Comparison of ENCODE assay signal across 1 cellular context in the genomic region with DNA sequence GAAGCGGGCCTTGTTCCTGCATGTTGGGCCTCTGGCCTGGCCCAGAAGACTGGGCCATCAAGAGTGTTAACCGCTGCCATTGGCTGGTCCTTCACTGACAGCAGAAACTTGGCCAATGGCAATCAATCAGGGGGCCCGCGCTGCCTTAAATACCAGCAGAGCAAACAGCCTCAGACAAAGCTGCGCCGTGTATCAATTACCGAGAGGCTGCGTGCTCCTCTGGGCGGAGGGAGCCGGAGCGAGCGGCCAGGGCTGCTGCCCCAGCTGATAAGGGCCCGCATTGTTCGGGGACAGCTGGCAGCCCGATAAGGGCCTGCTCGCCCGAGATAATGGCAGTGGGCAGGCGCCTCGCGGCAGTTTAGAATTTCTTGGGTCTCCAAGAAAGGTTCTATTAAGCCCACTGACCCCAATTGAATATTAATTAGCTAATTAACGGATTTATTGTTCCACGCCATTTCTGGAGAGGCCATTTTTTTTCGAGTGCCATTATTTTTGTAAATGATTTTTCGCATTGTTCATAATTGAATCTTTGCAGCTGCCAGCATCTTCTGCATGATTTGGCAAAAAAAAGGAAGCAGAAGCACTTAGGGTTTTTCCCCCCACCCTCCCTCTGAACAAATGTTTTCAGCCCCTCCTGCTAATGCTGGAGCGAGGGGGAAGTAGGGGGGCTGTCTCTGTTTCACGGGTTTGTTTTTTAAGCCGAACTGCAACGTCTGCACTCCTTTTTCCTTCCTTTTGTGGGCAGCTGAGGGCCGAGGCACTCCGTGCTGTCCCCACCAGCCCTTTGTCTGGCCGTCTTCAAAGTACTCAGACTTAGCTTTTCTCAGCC.
TF ChIP-seq lines count a peak whose summit lies in the region.

No MANE protein-coding gene starts in this region.

TF ChIP-seq in K562, 482 proteins besides CTCF, POLR2A, EP300 and RAD21 (continued from another document and continues in another):
- TF ChIP-seq, protein P1, sequence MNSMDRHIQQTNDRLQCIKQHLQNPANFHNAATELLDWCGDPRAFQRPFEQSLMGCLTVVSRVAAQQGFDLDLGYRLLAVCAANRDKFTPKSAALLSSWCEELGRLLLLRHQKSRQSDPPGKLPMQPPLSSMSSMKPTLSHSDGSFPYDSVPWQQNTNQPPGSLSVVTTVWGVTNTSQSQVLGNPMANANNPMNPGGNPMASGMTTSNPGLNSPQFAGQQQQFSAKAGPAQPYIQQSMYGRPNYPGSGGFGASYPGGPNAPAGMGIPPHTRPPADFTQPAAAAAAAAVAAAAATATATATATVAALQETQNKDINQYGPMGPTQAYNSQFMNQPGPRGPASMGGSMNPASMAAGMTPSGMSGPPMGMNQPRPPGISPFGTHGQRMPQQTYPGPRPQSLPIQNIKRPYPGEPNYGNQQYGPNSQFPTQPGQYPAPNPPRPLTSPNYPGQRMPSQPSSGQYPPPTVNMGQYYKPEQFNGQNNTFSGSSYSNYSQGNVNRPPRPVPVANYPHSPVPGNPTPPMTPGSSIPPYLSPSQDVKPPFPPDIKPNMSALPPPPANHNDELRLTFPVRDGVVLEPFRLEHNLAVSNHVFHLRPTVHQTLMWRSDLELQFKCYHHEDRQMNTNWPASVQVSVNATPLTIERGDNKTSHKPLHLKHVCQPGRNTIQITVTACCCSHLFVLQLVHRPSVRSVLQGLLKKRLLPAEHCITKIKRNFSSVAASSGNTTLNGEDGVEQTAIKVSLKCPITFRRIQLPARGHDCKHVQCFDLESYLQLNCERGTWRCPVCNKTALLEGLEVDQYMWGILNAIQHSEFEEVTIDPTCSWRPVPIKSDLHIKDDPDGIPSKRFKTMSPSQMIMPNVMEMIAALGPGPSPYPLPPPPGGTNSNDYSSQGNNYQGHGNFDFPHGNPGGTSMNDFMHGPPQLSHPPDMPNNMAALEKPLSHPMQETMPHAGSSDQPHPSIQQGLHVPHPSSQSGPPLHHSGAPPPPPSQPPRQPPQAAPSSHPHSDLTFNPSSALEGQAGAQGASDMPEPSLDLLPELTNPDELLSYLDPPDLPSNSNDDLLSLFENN (IDR thresholded peaks at IDR 0.05; ENCODE audit: low read depth in 2 of 2, low read length in 2 of 2) = peak in 1 of 2 experiments; percentile 97; a peak in 2 of 4 replicates
- TF ChIP-seq STAT5B (CRISPR knock-in tag; IDR thresholded peaks at IDR 0.05) (no peak), SMARCA5 (IDR thresholded peaks at IDR 0.05) (no peak), TBL1XR1 (IDR thresholded peaks at IDR 0.05; ENCODE audit: low read length in 2 of 2) (peak; percentile 83 to 84; a peak in 3 of 4 replicates), ZNF586 (CRISPR knock-in tag; conservative IDR thresholded peaks at IDR 0.05) (no peak), MTF1 (CRISPR knock-in tag; IDR thresholded peaks at IDR 0.05; ENCODE audit: borderline replicate concordance) (no peak), TFAM (CRISPR knock-in tag; conservative IDR thresholded peaks at IDR 0.05) (no peak), HIVEP1 (CRISPR knock-in tag; IDR thresholded peaks at IDR 0.05) (no peak), KDM1A (IDR thresholded peaks at IDR 0.05) (peak; percentile 81 to 86), ZNF589 (CRISPR knock-in tag; IDR thresholded peaks at IDR 0.05; ENCODE audit: low read depth) (peak; percentile 98), PCBP2 (IDR thresholded peaks at IDR 0.05; ENCODE audit: low read depth, low read length, poor library complexity, severe bottlenecking) (no peak), FOXM1 (IDR thresholded peaks at IDR 0.05; ENCODE audit: low read depth) (peak; percentile 96), FOXM1 (CRISPR knock-in tag; IDR thresholded peaks at IDR 0.05; ENCODE audit: low read depth) (no peak), GATA2 (CRISPR knock-in tag; IDR thresholded peaks at IDR 0.05) (peak; percentile 98), MEF2D (tag; conservative IDR thresholded peaks at IDR 0.05; ENCODE audit: low read depth) (peak; percentile 60; the same call in 1 of the 2 replicates), SNRNP70 (optimal IDR thresholded peaks at IDR 0.05; ENCODE audit: low read depth, low read length) (no peak), FOSL1 (tag; conservative IDR thresholded peaks at IDR 0.05) (peak; percentile 63)
- TF ChIP-seq, protein P2, sequence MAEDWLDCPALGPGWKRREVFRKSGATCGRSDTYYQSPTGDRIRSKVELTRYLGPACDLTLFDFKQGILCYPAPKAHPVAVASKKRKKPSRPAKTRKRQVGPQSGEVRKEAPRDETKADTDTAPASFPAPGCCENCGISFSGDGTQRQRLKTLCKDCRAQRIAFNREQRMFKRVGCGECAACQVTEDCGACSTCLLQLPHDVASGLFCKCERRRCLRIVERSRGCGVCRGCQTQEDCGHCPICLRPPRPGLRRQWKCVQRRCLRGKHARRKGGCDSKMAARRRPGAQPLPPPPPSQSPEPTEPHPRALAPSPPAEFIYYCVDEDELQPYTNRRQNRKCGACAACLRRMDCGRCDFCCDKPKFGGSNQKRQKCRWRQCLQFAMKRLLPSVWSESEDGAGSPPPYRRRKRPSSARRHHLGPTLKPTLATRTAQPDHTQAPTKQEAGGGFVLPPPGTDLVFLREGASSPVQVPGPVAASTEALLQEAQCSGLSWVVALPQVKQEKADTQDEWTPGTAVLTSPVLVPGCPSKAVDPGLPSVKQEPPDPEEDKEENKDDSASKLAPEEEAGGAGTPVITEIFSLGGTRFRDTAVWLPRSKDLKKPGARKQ (CRISPR knock-in tag; IDR thresholded peaks at IDR 0.05) = no peak
- TF ChIP-seq, protein P3, sequence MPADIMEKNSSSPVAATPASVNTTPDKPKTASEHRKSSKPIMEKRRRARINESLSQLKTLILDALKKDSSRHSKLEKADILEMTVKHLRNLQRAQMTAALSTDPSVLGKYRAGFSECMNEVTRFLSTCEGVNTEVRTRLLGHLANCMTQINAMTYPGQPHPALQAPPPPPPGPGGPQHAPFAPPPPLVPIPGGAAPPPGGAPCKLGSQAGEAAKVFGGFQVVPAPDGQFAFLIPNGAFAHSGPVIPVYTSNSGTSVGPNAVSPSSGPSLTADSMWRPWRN (IDR thresholded peaks at IDR 0.05; ENCODE audit: low read depth) = peak; percentile 96
- TF ChIP-seq, protein P4, sequence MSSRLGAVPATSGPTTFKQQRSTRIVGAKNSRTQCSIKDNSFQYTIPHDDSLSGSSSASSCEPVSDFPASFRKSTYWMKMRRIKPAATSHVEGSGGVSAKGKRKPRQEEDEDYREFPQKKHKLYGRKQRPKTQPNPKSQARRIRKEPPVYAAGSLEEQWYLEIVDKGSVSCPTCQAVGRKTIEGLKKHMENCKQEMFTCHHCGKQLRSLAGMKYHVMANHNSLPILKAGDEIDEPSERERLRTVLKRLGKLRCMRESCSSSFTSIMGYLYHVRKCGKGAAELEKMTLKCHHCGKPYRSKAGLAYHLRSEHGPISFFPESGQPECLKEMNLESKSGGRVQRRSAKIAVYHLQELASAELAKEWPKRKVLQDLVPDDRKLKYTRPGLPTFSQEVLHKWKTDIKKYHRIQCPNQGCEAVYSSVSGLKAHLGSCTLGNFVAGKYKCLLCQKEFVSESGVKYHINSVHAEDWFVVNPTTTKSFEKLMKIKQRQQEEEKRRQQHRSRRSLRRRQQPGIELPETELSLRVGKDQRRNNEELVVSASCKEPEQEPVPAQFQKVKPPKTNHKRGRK (tag; IDR thresholded peaks at IDR 0.05) = no peak
- TF ChIP-seq, protein P5, sequence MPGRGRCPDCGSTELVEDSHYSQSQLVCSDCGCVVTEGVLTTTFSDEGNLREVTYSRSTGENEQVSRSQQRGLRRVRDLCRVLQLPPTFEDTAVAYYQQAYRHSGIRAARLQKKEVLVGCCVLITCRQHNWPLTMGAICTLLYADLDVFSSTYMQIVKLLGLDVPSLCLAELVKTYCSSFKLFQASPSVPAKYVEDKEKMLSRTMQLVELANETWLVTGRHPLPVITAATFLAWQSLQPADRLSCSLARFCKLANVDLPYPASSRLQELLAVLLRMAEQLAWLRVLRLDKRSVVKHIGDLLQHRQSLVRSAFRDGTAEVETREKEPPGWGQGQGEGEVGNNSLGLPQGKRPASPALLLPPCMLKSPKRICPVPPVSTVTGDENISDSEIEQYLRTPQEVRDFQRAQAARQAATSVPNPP (IDR thresholded peaks at IDR 0.05; ENCODE audit: borderline replicate concordance, insufficient read depth, insufficient read length) = no peak
- TF ChIP-seq, protein P6, sequence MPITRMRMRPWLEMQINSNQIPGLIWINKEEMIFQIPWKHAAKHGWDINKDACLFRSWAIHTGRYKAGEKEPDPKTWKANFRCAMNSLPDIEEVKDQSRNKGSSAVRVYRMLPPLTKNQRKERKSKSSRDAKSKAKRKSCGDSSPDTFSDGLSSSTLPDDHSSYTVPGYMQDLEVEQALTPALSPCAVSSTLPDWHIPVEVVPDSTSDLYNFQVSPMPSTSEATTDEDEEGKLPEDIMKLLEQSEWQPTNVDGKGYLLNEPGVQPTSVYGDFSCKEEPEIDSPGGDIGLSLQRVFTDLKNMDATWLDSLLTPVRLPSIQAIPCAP (CRISPR knock-in tag; IDR thresholded peaks at IDR 0.05; ENCODE audit: borderline replicate concordance) = no peak
- TF ChIP-seq, protein P7, sequence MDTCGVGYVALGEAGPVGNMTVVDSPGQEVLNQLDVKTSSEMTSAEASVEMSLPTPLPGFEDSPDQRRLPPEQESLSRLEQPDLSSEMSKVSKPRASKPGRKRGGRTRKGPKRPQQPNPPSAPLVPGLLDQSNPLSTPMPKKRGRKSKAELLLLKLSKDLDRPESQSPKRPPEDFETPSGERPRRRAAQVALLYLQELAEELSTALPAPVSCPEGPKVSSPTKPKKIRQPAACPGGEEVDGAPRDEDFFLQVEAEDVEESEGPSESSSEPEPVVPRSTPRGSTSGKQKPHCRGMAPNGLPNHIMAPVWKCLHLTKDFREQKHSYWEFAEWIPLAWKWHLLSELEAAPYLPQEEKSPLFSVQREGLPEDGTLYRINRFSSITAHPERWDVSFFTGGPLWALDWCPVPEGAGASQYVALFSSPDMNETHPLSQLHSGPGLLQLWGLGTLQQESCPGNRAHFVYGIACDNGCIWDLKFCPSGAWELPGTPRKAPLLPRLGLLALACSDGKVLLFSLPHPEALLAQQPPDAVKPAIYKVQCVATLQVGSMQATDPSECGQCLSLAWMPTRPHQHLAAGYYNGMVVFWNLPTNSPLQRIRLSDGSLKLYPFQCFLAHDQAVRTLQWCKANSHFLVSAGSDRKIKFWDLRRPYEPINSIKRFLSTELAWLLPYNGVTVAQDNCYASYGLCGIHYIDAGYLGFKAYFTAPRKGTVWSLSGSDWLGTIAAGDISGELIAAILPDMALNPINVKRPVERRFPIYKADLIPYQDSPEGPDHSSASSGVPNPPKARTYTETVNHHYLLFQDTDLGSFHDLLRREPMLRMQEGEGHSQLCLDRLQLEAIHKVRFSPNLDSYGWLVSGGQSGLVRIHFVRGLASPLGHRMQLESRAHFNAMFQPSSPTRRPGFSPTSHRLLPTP (IDR thresholded peaks at IDR 0.05; ENCODE audit: borderline replicate concordance, extremely low read depth, insufficient read length) = no peak
- TF ChIP-seq, protein P8, sequence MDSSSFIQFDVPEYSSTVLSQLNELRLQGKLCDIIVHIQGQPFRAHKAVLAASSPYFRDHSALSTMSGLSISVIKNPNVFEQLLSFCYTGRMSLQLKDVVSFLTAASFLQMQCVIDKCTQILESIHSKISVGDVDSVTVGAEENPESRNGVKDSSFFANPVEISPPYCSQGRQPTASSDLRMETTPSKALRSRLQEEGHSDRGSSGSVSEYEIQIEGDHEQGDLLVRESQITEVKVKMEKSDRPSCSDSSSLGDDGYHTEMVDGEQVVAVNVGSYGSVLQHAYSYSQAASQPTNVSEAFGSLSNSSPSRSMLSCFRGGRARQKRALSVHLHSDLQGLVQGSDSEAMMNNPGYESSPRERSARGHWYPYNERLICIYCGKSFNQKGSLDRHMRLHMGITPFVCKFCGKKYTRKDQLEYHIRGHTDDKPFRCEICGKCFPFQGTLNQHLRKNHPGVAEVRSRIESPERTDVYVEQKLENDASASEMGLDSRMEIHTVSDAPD (CRISPR knock-in tag; IDR thresholded peaks at IDR 0.05) = no peak
- TF ChIP-seq, protein P9, sequence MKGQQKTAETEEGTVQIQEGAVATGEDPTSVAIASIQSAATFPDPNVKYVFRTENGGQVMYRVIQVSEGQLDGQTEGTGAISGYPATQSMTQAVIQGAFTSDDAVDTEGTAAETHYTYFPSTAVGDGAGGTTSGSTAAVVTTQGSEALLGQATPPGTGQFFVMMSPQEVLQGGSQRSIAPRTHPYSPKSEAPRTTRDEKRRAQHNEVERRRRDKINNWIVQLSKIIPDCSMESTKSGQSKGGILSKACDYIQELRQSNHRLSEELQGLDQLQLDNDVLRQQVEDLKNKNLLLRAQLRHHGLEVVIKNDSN (CRISPR knock-in tag; IDR thresholded peaks at IDR 0.05) = 0 out of 2 replicates have a peak, but pooled peaks have one; percentile 8
- TF ChIP-seq, protein P10, sequence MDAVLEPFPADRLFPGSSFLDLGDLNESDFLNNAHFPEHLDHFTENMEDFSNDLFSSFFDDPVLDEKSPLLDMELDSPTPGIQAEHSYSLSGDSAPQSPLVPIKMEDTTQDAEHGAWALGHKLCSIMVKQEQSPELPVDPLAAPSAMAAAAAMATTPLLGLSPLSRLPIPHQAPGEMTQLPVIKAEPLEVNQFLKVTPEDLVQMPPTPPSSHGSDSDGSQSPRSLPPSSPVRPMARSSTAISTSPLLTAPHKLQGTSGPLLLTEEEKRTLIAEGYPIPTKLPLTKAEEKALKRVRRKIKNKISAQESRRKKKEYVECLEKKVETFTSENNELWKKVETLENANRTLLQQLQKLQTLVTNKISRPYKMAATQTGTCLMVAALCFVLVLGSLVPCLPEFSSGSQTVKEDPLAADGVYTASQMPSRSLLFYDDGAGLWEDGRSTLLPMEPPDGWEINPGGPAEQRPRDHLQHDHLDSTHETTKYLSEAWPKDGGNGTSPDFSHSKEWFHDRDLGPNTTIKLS (IDR thresholded peaks at IDR 0.05; ENCODE audit: borderline replicate concordance, low read depth) = no peak
